In genomic region chr18:3889121-3889520, GRCh38 we compare ENCODE assay signal across 26 cellular contexts.
"Had no signal": no experiment of that assay in that cellular context is flagged by ENCODE, and none has a peak within 500 bp of the region (broad histone marks: within the 10 kb centered on the region; RNA-seq: fewer than 3 reads in every experiment).

No MANE protein-coding gene starts in this region.

- H3K4me2 ChIP-seq: hepatocyte had no signal

- DNase-seq: activated CD4-positive, alpha-beta T cell treated with anti-CD3 and anti-CD28 coated beads for 36 hours; activated CD4-positive, CD25-positive, alpha-beta regulatory T cell; activated CD8-positive, alpha-beta memory T cell treated with anti-CD3 and anti-CD28 coated beads, Interleukin-2, amount 10 ng/mL, durations not matched to agents 7 days and 5 days; activated CD8-positive, alpha-beta T cell treated with anti-CD3 and anti-CD28 coated beads, Interleukin-2, amount 10 ng/mL, durations not matched to agents 7 days and 5 days; activated naive CD4-positive, alpha-beta T cell; activated T-cell treated with anti-CD3 and anti-CD28 coated beads, Interleukin-2, amount 50 U/mL, for 48 hours; aorta; body of pancreas; effector memory CD8-positive, alpha-beta T cell; islet precursor cell; left cardiac atrium; naive thymus-derived CD8-positive, alpha-beta T cell; spleen; stimulated activated naive CD4-positive, alpha-beta T cell; T-cell; tibial artery; upper lobe of right lung had no signal

- H3K27ac ChIP-seq: body of pancreas, coronary artery, gastroesophageal sphincter, hepatocyte, pancreas, psoas muscle, spleen, suprapubic skin, tibial artery, upper lobe of right lung had no signal

- H3K4me1 ChIP-seq: gastroesophageal sphincter, pancreas, psoas muscle, suprapubic skin, upper lobe of right lung had no signal

- H3K27ac Mint-ChIP-seq: activated CD4-positive, alpha-beta T cell treated with anti-CD3 and anti-CD28 coated beads for 36 hours; activated CD8-positive, alpha-beta memory T cell treated with anti-CD3 and anti-CD28 coated beads, Interleukin-2, amount 10 ng/mL, durations not matched to agents 7 days and 5 days; activated CD8-positive, alpha-beta T cell treated with anti-CD3 and anti-CD28 coated beads, Interleukin-2, amount 10 ng/mL, durations not matched to agents 7 days and 5 days; activated naive CD4-positive, alpha-beta T cell treated with anti-CD3 and anti-CD28 coated beads, Interleukin-2, amount 50 U/mL, for 72 hours; effector memory CD8-positive, alpha-beta T cell; mesothelial cell of epicardium; naive thymus-derived CD8-positive, alpha-beta T cell; T-cell had no signal

- H3K4me3 Mint-ChIP-seq: activated CD4-positive, alpha-beta T cell treated with anti-CD3 and anti-CD28 coated beads for 36 hours; activated CD8-positive, alpha-beta memory T cell treated with anti-CD3 and anti-CD28 coated beads, Interleukin-2, amount 10 ng/mL, durations not matched to agents 7 days and 5 days; activated CD8-positive, alpha-beta T cell treated with anti-CD3 and anti-CD28 coated beads, Interleukin-2, amount 10 ng/mL, durations not matched to agents 7 days and 5 days; effector memory CD8-positive, alpha-beta T cell; mesothelial cell of epicardium; naive thymus-derived CD8-positive, alpha-beta T cell; neural crest cell; T-cell had no signal

- H3K4me3 ChIP-seq: body of pancreas, coronary artery, gastroesophageal sphincter, hepatocyte, pancreas, psoas muscle, spleen, suprapubic skin, tibial artery, upper lobe of right lung had no signal

- H3K9me3 ChIP-seq: body of pancreas, gastroesophageal sphincter, pancreas, psoas muscle, spleen, suprapubic skin, tibial artery, upper lobe of right lung had no signal

- H3K79me2 ChIP-seq: hepatocyte had no signal

- H3K36me3 ChIP-seq: gastroesophageal sphincter, pancreas, spleen, suprapubic skin, tibial artery, upper lobe of right lung had no signal

- H3K27me3 ChIP-seq: body of pancreas, gastroesophageal sphincter, hepatocyte, pancreas, spleen, suprapubic skin, tibial artery, upper lobe of right lung had no signal

- H3K9me3 Mint-ChIP-seq: activated naive CD4-positive, alpha-beta T cell treated with anti-CD3 and anti-CD28 coated beads, Interleukin-2, amount 50 U/mL, for 72 hours; effector memory CD8-positive, alpha-beta T cell; mesothelial cell of epicardium; T-cell had no signal

- H3K4me1 Mint-ChIP-seq: activated CD4-positive, alpha-beta T cell treated with anti-CD3 and anti-CD28 coated beads for 36 hours; activated CD8-positive, alpha-beta memory T cell treated with anti-CD3 and anti-CD28 coated beads, Interleukin-2, amount 10 ng/mL, durations not matched to agents 7 days and 5 days; T-cell had no signal

- H3K36me3 Mint-ChIP-seq: activated CD8-positive, alpha-beta memory T cell treated with anti-CD3 and anti-CD28 coated beads, Interleukin-2, amount 10 ng/mL, durations not matched to agents 7 days and 5 days; activated naive CD4-positive, alpha-beta T cell treated with anti-CD3 and anti-CD28 coated beads, Interleukin-2, amount 50 U/mL, for 72 hours; mesothelial cell of epicardium; naive thymus-derived CD8-positive, alpha-beta T cell; T-cell had no signal

- H2AFZ ChIP-seq: hepatocyte had no signal
